ENCODE assay signal across 1 cellular context in genomic region chr15:77577350-77577749, GRCh38.
TF ChIP-seq lines count a peak whose summit lies in the region.

No MANE protein-coding gene starts in this region.

TF ChIP-seq in K562, 482 proteins besides CTCF, POLR2A, EP300 and RAD21 (continued from another document):
- TF ChIP-seq REST (CRISPR knock-in tag; IDR thresholded peaks at IDR 0.05; ENCODE audit: low read depth) (no peak), KAT8 (IDR thresholded peaks at IDR 0.05; ENCODE audit: low read depth) (no peak), TOE1 (IDR thresholded peaks at IDR 0.05; ENCODE audit: borderline replicate concordance) (no peak), TOE1 (CRISPR knock-in tag; IDR thresholded peaks at IDR 0.05; ENCODE audit: borderline replicate concordance, low read depth) (no peak), ZNF740 (CRISPR knock-in tag; IDR thresholded peaks at IDR 0.05) (no peak), ZNF740 (tag; IDR thresholded peaks at IDR 0.05) (no peak), ZNF311 (CRISPR knock-in tag; IDR thresholded peaks at IDR 0.05) (no peak), USF1 (CRISPR knock-in tag; IDR thresholded peaks at IDR 0.05) (peak; percentile 62), USF2 (CRISPR knock-in tag; IDR thresholded peaks at IDR 0.05) (peak; percentile 49)
